8 cellular contexts compared by ENCODE assay signal in the genomic region with DNA sequence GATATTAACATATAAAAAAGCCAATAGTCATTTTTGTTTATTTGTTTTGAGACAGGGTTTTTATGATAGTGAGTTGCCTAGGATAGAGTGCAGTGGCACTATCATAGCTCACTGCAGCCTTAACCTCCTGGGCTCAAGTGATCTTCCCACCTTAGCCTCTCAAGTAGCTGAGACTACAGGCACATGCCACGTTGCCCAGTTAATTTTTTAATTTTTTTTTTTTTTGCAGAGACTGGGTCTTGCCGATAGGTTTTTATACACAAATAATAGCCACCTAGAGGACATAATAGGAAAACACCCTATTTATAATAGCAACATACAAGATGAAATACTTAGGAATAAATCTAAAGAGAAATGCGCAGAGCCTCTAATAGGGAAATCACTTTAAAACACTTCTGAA. TPM values are rescaled to one million over a fixed set of nuclear protein-coding genes. Genes with fewer than 3 reads are reported as not detected.
DNase-seq lines count a peak whose midpoint lies in the region; ATAC-seq and TF ChIP-seq lines count a peak whose summit lies in the region.

No MANE protein-coding gene starts in this region.

- no peak overlapping the region for H3K14ac ChIP-seq in neuronal stem cell (ENCODE audit: low read length)

- no peak overlapping the region for H2BK5ac ChIP-seq in neuronal stem cell (ENCODE audit: low read length)

- peaks cover 43% of the 10 kb centered on the region for H3K36me3 Mint-ChIP-seq in nephron (ENCODE audit: low read depth)
- peaks cover 34% of the 10 kb centered on the region for H3K36me3 Mint-ChIP-seq in activated T-helper 1 cell treated with anti-CD3 and anti-CD28 coated beads, Interleukin-12 subunit alpha, Interleukin-12 subunit beta, Interleukin-2, Interleukin-4 antibody, amounts not matched to agents 30 ng/mL and 10 ng/mL and 1 ng/mL, durations not matched to agents 14 hours and 24 hours and 36 hours (ENCODE audit: low read depth)

- intact Hi-C loops in activated T-helper 1 cell treated with anti-CD3 and anti-CD28 coated beads, Interleukin-12 subunit alpha, Interleukin-12 subunit beta, Interleukin-2, Interleukin-4 antibody, amounts not matched to agents 30 ng/mL and 10 ng/mL and 1 ng/mL, durations not matched to agents 14 hours and 24 hours and 36 hours (cut with micrococcal nuclease): loop anchor here (2.0 kb wide), 1 partner anchor 13 kb away; a partner anchor contains a TSS

- DNase-seq in DMS114 treated with DMSO at 0.1 percent for 48 hours (lab: John Stamatoyannopoulos, UW; ENCODE audit: unreplicated experiment) (peak; percentile 48), NAMALWA (ENCODE audit: low spot score) (peak; percentile 73), choroid plexus epithelial cell (ENCODE audit: low read depth) (peak; percentile 66), activated gamma-delta T cell (lab: John Stamatoyannopoulos, UW) (no peak), neuronal stem cell (ENCODE audit: low spot score) (no peak)
- DNase-seq in activated T-helper 1 cell treated with anti-CD3 and anti-CD28 coated beads, Interleukin-12 subunit alpha, Interleukin-12 subunit beta, Interleukin-2, Interleukin-4 antibody, amounts not matched to agents 30 ng/mL and 10 ng/mL and 1 ng/mL, durations not matched to agents 14 hours and 24 hours and 36 hours (ENCODE audit: low spot score): no peak

- H3K18ac ChIP-seq in neuronal stem cell (ENCODE audit: low read length): no peak overlapping the region

- H2BK15ac ChIP-seq in neuronal stem cell (ENCODE audit: low read length): no peak overlapping the region

- WGBS in neuronal stem cell (ENCODE audit: extremely low coverage in 2 of 2, insufficient read length in 2 of 2, insufficient replicate concordance in 1 of 2), 2 donors: no CpG with 5 or more reads among the region's 3 CpGs

- peaks cover 6 to 62% of the 10 kb centered on the region in 2 donors for H3K36me3 ChIP-seq in neuronal stem cell (replicated peaks in 1 of 2; ENCODE audit: control insufficient read depth in 2 of 2, insufficient read depth in 2 of 2, low read length in 2 of 2)

- H3K4ac ChIP-seq in neuronal stem cell (ENCODE audit: low read length): no peak overlapping the region

- H2BK12ac ChIP-seq in neuronal stem cell (ENCODE audit: low read length): no peak overlapping the region

- H3K4me3 ChIP-seq in choroid plexus epithelial cell (ENCODE audit: low read depth, low read length) (no peak overlapping the region), neuronal stem cell (ENCODE audit: low read length in 2 of 2) (no peak overlapping the region)

- no peak overlapping the region for H3K4me3 Mint-ChIP-seq in nephron
- no peak overlapping the region for H3K4me3 Mint-ChIP-seq in activated T-helper 1 cell treated with anti-CD3 and anti-CD28 coated beads, Interleukin-12 subunit alpha, Interleukin-12 subunit beta, Interleukin-2, Interleukin-4 antibody, amounts not matched to agents 30 ng/mL and 10 ng/mL and 1 ng/mL, durations not matched to agents 14 hours and 24 hours and 36 hours

- H2AFZ ChIP-seq in neuronal stem cell (ENCODE audit: low read length): no peak overlapping the region

- peaks cover 4% of the 10 kb centered on the region for H3K4me1 Mint-ChIP-seq in nephron
- H3K4me1 Mint-ChIP-seq in activated T-helper 1 cell treated with anti-CD3 and anti-CD28 coated beads, Interleukin-12 subunit alpha, Interleukin-12 subunit beta, Interleukin-2, Interleukin-4 antibody, amounts not matched to agents 30 ng/mL and 10 ng/mL and 1 ng/mL, durations not matched to agents 14 hours and 24 hours and 36 hours (ENCODE audit: low read depth): peaks cover 32% of the 10 kb centered on the region

- no peak overlapping the region for H2BK120ac ChIP-seq in neuronal stem cell (ENCODE audit: low read depth, low read length)

- H3K23ac ChIP-seq in neuronal stem cell (ENCODE audit: low read depth, low read length, poor library complexity): no peak overlapping the region

- H3K9ac ChIP-seq in neuronal stem cell (ENCODE audit: low read depth, low read length, poor library complexity): no peak overlapping the region

- no peak overlapping the region for H3K27ac ChIP-seq in neuronal stem cell (replicated peaks; ENCODE audit: low read length)

- H2AK5ac ChIP-seq in neuronal stem cell (ENCODE audit: low read depth, low read length): no peak overlapping the region

- H3K4me2 ChIP-seq in neuronal stem cell (ENCODE audit: insufficient read depth, low read length, poor library complexity, severe bottlenecking): no peak overlapping the region

- no peaks in the 10 kb centered on the region for H3K9me3 Mint-ChIP-seq in nephron
- no peaks in the 10 kb centered on the region for H3K9me3 Mint-ChIP-seq in activated T-helper 1 cell treated with anti-CD3 and anti-CD28 coated beads, Interleukin-12 subunit alpha, Interleukin-12 subunit beta, Interleukin-2, Interleukin-4 antibody, amounts not matched to agents 30 ng/mL and 10 ng/mL and 1 ng/mL, durations not matched to agents 14 hours and 24 hours and 36 hours

- ATAC-seq in HG03457 (IDR thresholded peaks at IDR 0.05; ENCODE audit: unreplicated experiment): no peak

- peak; percentile 47 for TF ChIP-seq CTCF in choroid plexus epithelial cell (conservative IDR thresholded peaks at IDR 0.05; ENCODE audit: low read depth, low read length)
- TF ChIP-seq CTCF in nephron (IDR thresholded peaks at IDR 0.05; ENCODE audit: unreplicated experiment in 3 of 3): peak; percentile 33 to 46 (median 39)

- no peaks in the 10 kb centered on the region for H3K4me1 ChIP-seq in neuronal stem cell (ENCODE audit: control insufficient read depth in 2 of 2, insufficient read depth in 1 of 2, low read depth in 1 of 2, low read length in 2 of 2)

- H3K27me3 ChIP-seq in neuronal stem cell (ENCODE audit: control insufficient read depth in 3 of 3, insufficient read depth in 3 of 3, low read depth in 1 of 3, low read length in 3 of 3): no peaks in the 10 kb centered on the region

- no peaks in the 10 kb centered on the region for H3K27me3 Mint-ChIP-seq in nephron (ENCODE audit: low read depth)
- no peaks in the 10 kb centered on the region for H3K27me3 Mint-ChIP-seq in activated T-helper 1 cell treated with anti-CD3 and anti-CD28 coated beads, Interleukin-12 subunit alpha, Interleukin-12 subunit beta, Interleukin-2, Interleukin-4 antibody, amounts not matched to agents 30 ng/mL and 10 ng/mL and 1 ng/mL, durations not matched to agents 14 hours and 24 hours and 36 hours (ENCODE audit: insufficient read depth)

- no peaks in the 10 kb centered on the region for H3K9me3 ChIP-seq in neuronal stem cell (replicated peaks in 1 of 2; ENCODE audit: control insufficient read depth in 2 of 2, insufficient read depth in 1 of 2, low read depth in 1 of 2, low read length in 2 of 2)

- no peak overlapping the region for H4K91ac ChIP-seq in neuronal stem cell (ENCODE audit: low read depth, low read length, poor library complexity)

- H3K79me1 ChIP-seq in neuronal stem cell (ENCODE audit: low read depth, low read length): no peaks in the 10 kb centered on the region

- no peak overlapping the region for H4K8ac ChIP-seq in neuronal stem cell (ENCODE audit: low read depth, low read length)

- no peak overlapping the region for H3K27ac Mint-ChIP-seq in nephron
- no peak overlapping the region for H3K27ac Mint-ChIP-seq in activated T-helper 1 cell treated with anti-CD3 and anti-CD28 coated beads, Interleukin-12 subunit alpha, Interleukin-12 subunit beta, Interleukin-2, Interleukin-4 antibody, amounts not matched to agents 30 ng/mL and 10 ng/mL and 1 ng/mL, durations not matched to agents 14 hours and 24 hours and 36 hours

RNA-seq across cellular contexts. Expression of a gene that starts 13.3 kb away (rescaled TPM):
- 163 and 168 TPM in 2 replicates for total RNA-seq in activated T-helper 1 cell treated with anti-CD3 and anti-CD28 coated beads, Interleukin-12 subunit alpha, Interleukin-12 subunit beta, Interleukin-2, Interleukin-4 antibody, amounts not matched to agents 30 ng/mL and 10 ng/mL and 1 ng/mL, durations not matched to agents 14 hours and 24 hours and 36 hours
- 56.1 TPM for polyA plus RNA-seq in neuronal stem cell (2013, experiment 1 of 2)
- 56.0 TPM for polyA plus RNA-seq in neuronal stem cell (2013, experiment 2 of 2)

Comparison
In these comparisons a context has a peak if more than half of its experiments do, and no peak if none do; other contexts are left out.
1. DNase-seq: peak in DMS114 treated with DMSO at 0.1 percent for 48 hours (single experiment), NAMALWA (single experiment) and choroid plexus epithelial cell (single experiment); none in activated gamma-delta T cell (single experiment), activated T-helper 1 cell treated with anti-CD3 and anti-CD28 coated beads, Interleukin-12 subunit alpha, Interleukin-12 subunit beta, Interleukin-2, Interleukin-4 antibody, amounts not matched to agents 30 ng/mL and 10 ng/mL and 1 ng/mL, durations not matched to agents 14 hours and 24 hours and 36 hours (single experiment) and neuronal stem cell (single experiment).